In the genomic region with DNA sequence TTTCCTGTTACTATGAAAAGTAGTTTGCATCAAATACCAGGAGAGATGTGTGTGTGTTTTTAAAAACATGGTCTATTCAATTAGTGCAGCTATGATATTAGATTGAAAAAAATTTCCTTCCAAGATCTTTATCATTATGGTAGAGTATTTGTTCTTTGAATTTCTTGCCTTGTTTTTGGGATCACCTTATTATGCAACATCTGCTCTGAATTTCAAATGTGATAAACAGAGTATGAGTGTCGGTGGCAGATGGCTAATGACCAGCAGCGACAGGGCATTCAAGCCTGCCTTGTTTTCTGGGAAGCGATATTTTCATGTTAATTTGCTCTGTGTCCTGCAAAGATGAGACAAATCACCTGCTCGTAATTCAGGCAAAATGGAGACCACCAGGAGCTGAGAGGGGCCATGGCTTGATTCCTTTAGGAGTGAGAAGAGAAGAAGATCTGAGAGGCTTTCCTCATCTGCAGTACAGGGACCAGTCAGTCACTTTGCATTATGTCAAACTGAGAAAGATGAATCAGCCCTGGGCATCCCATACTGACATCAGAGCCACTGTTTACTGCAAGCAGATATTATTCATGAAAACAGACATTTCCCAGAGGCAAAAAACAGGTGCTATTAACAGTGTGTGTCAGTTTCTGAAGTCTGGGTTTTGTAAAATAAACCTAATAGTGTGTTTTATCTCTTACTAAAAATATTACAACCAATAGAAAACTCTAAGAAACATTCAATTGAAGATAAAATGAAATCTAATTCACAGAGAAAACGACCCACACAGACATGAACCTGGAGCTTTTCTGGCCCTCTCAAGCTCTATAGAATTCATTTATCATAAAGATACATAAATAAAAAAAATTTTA, we compare ENCODE assay signal across 8 cellular contexts.
DNase-seq lines count a peak whose midpoint lies in the region; ATAC-seq and TF ChIP-seq lines count a peak whose summit lies in the region.

No MANE protein-coding gene starts in this region.

- ATAC-seq in GM21381 (IDR thresholded peaks at IDR 0.05; ENCODE audit: unreplicated experiment), result peak; percentile 81
- ATAC-seq in HG03558 (IDR thresholded peaks at IDR 0.05; ENCODE audit: extremely low read depth, unreplicated experiment), result peak; percentile 86
- ATAC-seq in right lobe of liver, result peak in 3 of 4 donors; percentile 47 to 70 (median 54)
- ATAC-seq in sciatic nerve, result no peak

- no peak for TF ChIP-seq CTCF in GM12865 (IDR thresholded peaks at IDR 0.05; ENCODE audit: insufficient read depth, low read depth, low read length, missing control alignments)
- TF ChIP-seq CTCF in right lobe of liver (IDR thresholded peaks at IDR 0.05), result no peak

- H3K4me3 ChIP-seq in GM12865 (ENCODE audit: low read depth, low read length) (no peak overlapping the region; the same call in 1 of the 2 replicates), right lobe of liver (no peak overlapping the region)

- peaks cover 0 to 22% (median 4%) of the 10 kb centered on the region in 4 donors for H3K4me1 ChIP-seq in right lobe of liver

- intact Hi-C loops in right lobe of liver (cut with DNase I), result no loop called here
- intact Hi-C loops in sciatic nerve (cut with DNase I), result no loop called here

- 47% methylated on average over 5 of the region's 5 CpGs for WGBS in right lobe of liver (ENCODE audit: insufficient coverage, low coverage, low lambda C conversion rate, missing lambda C conversion rate)

- H3K9me3 ChIP-seq in right lobe of liver, result no peaks in the 10 kb centered on the region

- no peaks in the 10 kb centered on the region for H3K36me3 ChIP-seq in right lobe of liver

- H3K4me3 Mint-ChIP-seq in activated T-cell treated with anti-CD3 and anti-CD28 coated beads, Interleukin-2, amount 50 U/mL, for 24 hours, result peak overlapping the region; percentile 61

- peaks cover 77% of the 10 kb centered on the region for H3K4me1 Mint-ChIP-seq in activated T-cell treated with anti-CD3 and anti-CD28 coated beads, Interleukin-2, amount 50 U/mL, for 24 hours (ENCODE audit: low read depth)

- H3K9me3 Mint-ChIP-seq in activated T-cell treated with anti-CD3 and anti-CD28 coated beads, Interleukin-2, amount 50 U/mL, for 24 hours, result no peaks in the 10 kb centered on the region

- H3K27ac ChIP-seq in right lobe of liver, result no peak overlapping the region

- DNase-seq in GM12865 (ENCODE audit: low read depth) (peak; percentile 82), right lobe of liver (no peak), sciatic nerve (ENCODE audit: low spot score) (no peak), NCI-H1105 (lab: John Stamatoyannopoulos, UW) (no peak), NCI-H187 (lab: John Stamatoyannopoulos, UW) (no peak)
- peak; percentile 43 for DNase-seq in activated T-cell treated with anti-CD3 and anti-CD28 coated beads, Interleukin-2, amount 50 U/mL, for 24 hours

- peak overlapping the region; percentile 96 for H3K27ac Mint-ChIP-seq in activated T-cell treated with anti-CD3 and anti-CD28 coated beads, Interleukin-2, amount 50 U/mL, for 24 hours

- H3K36me3 Mint-ChIP-seq in activated T-cell treated with anti-CD3 and anti-CD28 coated beads, Interleukin-2, amount 50 U/mL, for 24 hours (ENCODE audit: low read depth), result peaks cover 87% of the 10 kb centered on the region

- no peaks in the 10 kb centered on the region for H3K27me3 Mint-ChIP-seq in activated T-cell treated with anti-CD3 and anti-CD28 coated beads, Interleukin-2, amount 50 U/mL, for 24 hours

- no peak for TF ChIP-seq POLR2A in right lobe of liver (IDR thresholded peaks at IDR 0.05)

- no peaks in the 10 kb centered on the region for H3K27me3 ChIP-seq in right lobe of liver

Comparison
In these comparisons a context has a peak if more than half of its experiments do, and no peak if none do; other contexts are left out.
1. DNase-seq: peak in GM12865 (single experiment) and activated T-cell treated with anti-CD3 and anti-CD28 coated beads, Interleukin-2, amount 50 U/mL, for 24 hours (single experiment); none in right lobe of liver (0 of 3), sciatic nerve (single experiment), NCI-H1105 (single experiment) and NCI-H187 (0 of 2).